ENCODE assay signal across 9 cellular contexts in the genomic region with DNA sequence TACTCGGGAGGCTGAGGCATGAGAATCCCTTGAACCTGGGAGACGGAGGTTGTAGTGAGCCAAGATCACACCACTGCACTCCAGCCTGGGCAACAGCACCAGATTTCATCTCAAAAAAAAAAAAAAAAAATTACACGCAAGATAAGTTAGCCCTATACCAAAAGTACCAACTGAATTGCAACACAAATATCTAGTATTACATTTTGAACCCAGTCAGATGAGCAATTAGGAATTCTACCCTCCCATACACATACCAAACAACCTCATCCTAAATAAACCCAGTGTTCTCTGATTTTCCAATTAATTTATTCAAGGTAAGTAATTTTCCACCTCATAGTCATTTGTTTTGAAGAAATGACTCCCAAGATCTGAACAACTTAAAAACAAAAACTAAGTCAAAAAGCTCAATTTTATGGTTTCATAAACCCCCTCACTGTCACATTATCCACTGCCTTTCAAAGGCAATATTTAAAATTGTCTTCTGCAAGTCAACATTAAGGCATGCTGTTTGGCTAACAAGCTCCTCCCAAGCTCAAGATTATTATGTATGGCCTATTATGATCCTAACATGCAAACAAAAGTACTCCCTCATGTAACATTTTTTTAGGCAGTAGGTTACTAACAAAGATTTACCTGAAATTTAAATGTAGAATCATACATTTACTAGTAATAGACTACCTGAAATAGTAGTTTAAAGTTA. TPM values are rescaled to one million over a fixed set of nuclear protein-coding genes. Genes with fewer than 3 reads are reported as not detected.
DNase-seq lines count a peak whose midpoint lies in the region; ATAC-seq and TF ChIP-seq lines count a peak whose summit lies in the region.
"Had no signal": no experiment of that assay in that cellular context is flagged by ENCODE, and none has a peak within 500 bp of the region (broad histone marks: within the 10 kb centered on the region; RNA-seq: fewer than 3 reads in every experiment).

No MANE protein-coding gene starts in this region.

- TF ChIP-seq CTCF in AG10803 (conservative IDR thresholded peaks at IDR 0.05; ENCODE audit: low read length) (no peak), HEK293 (tag by site-specific recombination; IDR thresholded peaks at IDR 0.05) (no peak), chondrocyte (IDR thresholded peaks at IDR 0.05) (no peak), neural crest cell (conservative IDR thresholded peaks at IDR 0.05) (no peak)

- H3K9me3 Mint-ChIP-seq in chondrocyte (ENCODE audit: low read depth) (no peaks in the 10 kb centered on the region), neural crest cell (peaks cover 2% of the 10 kb centered on the region)

- H3K27ac ChIP-seq in HEK293 (ENCODE audit: extremely low read depth, low read depth, low read length) = no peak overlapping the region

- no peaks in the 10 kb centered on the region for H3K36me3 ChIP-seq in HEK293 (ENCODE audit: control insufficient read depth in 2 of 2, insufficient read depth in 1 of 2, low read length in 2 of 2)

- H3K27ac Mint-ChIP-seq in chondrocyte (ENCODE audit: unreplicated experiment) = peak overlapping the region; percentile 95
- H3K27ac Mint-ChIP-seq in neural crest cell (ENCODE audit: unreplicated experiment) = no peak overlapping the region

- ATAC-seq in HG03280 (IDR thresholded peaks at IDR 0.05; ENCODE audit: unreplicated experiment) = no peak
- no peak for ATAC-seq in HG03342 (IDR thresholded peaks at IDR 0.05; ENCODE audit: unreplicated experiment)

- DNase-seq in AG10803 (ENCODE audit: low read depth) = peak; percentile 49
- no peak for DNase-seq in chondrocyte (ENCODE audit: low spot score)
- no peak for DNase-seq in neural crest cell (ENCODE audit: low read depth, low spot score)
- DNase-seq in GOT3 (lab: John Stamatoyannopoulos, UW) = no peak
- no peak for DNase-seq in NCI-H1092 treated with DMSO at 0.1 percent for 48 hours (lab: John Stamatoyannopoulos, UW)
- DNase-seq: DMS 273 treated with DMSO at 0.1 percent for 48 hours had no signal

- peaks cover 22% of the 10 kb centered on the region for H3K4me1 ChIP-seq in HEK293 (ENCODE audit: control insufficient read depth, insufficient read depth, low read length)

- H3K36me3 Mint-ChIP-seq in chondrocyte (ENCODE audit: low read depth) (no peaks in the 10 kb centered on the region), neural crest cell (ENCODE audit: low read depth) (peaks cover 7% of the 10 kb centered on the region)

- H3K27me3 Mint-ChIP-seq in chondrocyte (ENCODE audit: low read depth) (no peaks in the 10 kb centered on the region), neural crest cell (ENCODE audit: low read depth) (no peaks in the 10 kb centered on the region)

- CTCF ChIA-PET in HEK293 (lab: Yijun Ruan, JAX) = interaction anchor here (0.6 to 0.9 kb wide), 3 partner anchors 15 to 63 kb away, joined by 3 to 6 read pairs (median 3); no protein-coding TSS in a partner anchor

- H3K4me3 Mint-ChIP-seq in chondrocyte (ENCODE audit: unreplicated experiment) (no peak overlapping the region), neural crest cell (peak overlapping the region; percentile 38)

- H3K4me3 ChIP-seq in AG10803 (ENCODE audit: low read length) (no peak overlapping the region), HEK293 (ENCODE audit: low read depth, low read length) (no peak overlapping the region)

- H3K4me1 Mint-ChIP-seq in chondrocyte (ENCODE audit: low read depth) (peaks cover 69% of the 10 kb centered on the region), neural crest cell (peaks cover 51% of the 10 kb centered on the region)

- POLR2A ChIA-PET in HEK293 (lab: Yijun Ruan, JAX) = no interaction called here

- H3K9me3 ChIP-seq in HEK293 (ENCODE audit: control insufficient read depth, insufficient read depth, low read depth, low read length) = no peaks in the 10 kb centered on the region

TF ChIP-seq in HEK293, 187 proteins besides CTCF, POLR2A, EP300 and RAD21:
- TF ChIP-seq ZNF654 (tag by site-specific recombination; IDR thresholded peaks at IDR 0.05; ENCODE audit: low read depth) = no peak
- TF ChIP-seq, protein P1, sequence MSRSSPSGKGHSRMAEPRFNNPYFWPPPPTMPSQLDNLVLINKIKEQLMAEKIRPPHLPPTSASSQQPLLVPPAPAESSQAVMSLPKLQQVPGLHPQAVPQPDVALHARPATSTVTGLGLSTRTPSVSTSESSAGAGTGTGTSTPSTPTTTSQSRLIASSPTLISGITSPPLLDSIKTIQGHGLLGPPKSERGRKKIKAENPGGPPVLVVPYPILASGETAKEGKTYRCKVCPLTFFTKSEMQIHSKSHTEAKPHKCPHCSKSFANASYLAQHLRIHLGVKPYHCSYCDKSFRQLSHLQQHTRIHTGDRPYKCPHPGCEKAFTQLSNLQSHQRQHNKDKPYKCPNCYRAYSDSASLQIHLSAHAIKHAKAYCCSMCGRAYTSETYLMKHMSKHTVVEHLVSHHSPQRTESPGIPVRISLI (tag by site-specific recombination; IDR thresholded peaks at IDR 0.05) = 0 out of 2 replicates have a peak, but pooled peaks have one; percentile 18
- no peak for TF ChIP-seq ZNF341 (tag by site-specific recombination; IDR thresholded peaks at IDR 0.05; ENCODE audit: low read depth)
- TF ChIP-seq WT1 (tag by site-specific recombination; IDR thresholded peaks at IDR 0.05) = peak; percentile 94

RNA-seq across cellular contexts. Expression of a gene that starts 4.5 kb away (rescaled TPM):
- total RNA-seq in chondrocyte (80.7 to 97.9 TPM (median 85.0 TPM) in 3 replicates), neural crest cell (123 and 124 TPM in 2 replicates)
